Comparison of ENCODE assay signal across 19 cellular contexts in genomic region chr3:49924683-49925082, GRCh38. TPM values are rescaled to one million over a fixed set of nuclear protein-coding genes. Genes with fewer than 3 reads are reported as not detected.
A peak's percentile ranks its signal among the peaks of the same experiment; 100 is the strongest.
DNase-seq lines count a peak whose midpoint lies in the region; ATAC-seq, FAIRE-seq and TF ChIP-seq lines count a peak whose summit lies in the region.
"Had no signal": no experiment of that assay in that cellular context is flagged by ENCODE, and none has a peak within 500 bp of the region (broad histone marks: within the 10 kb centered on the region; RNA-seq: fewer than 3 reads in every experiment).

No MANE protein-coding gene starts in this region.

- DNase-seq in AG08396 (ENCODE audit: low spot score) (peak; percentile 59), HS-5 (ENCODE audit: low read depth) (peak; percentile 41), astrocyte (ENCODE audit: low read depth) (peak; percentile 77), foreskin keratinocyte (peak in 1 of 2 donors; percentile 83), DMS153 (lab: John Stamatoyannopoulos, UW) (no peak), anterior cingulate cortex (lab: John Stamatoyannopoulos, UW) (no peak)
- DNase-seq: activated CD4-positive, alpha-beta T cell treated with anti-CD3 and anti-CD28 coated beads, Interleukin-2, amount 50 U/mL, for 48 hours; activated effector memory CD4-positive, alpha-beta T cell treated with Interleukin-2 at 50 U/mL for 16 hours; BE2C; caudate nucleus; NCI-H1105 treated with DMSO at 0.1 percent for 48 hours; uterus had no signal

- H3K36me3 ChIP-seq in astrocyte (ENCODE audit: insufficient read depth, low read length), result no peaks in the 10 kb centered on the region
- H3K36me3 ChIP-seq: BE2C, uterus had no signal

- H3K4me1 ChIP-seq in astrocyte (ENCODE audit: insufficient read depth, low read length), result peaks cover 12% of the 10 kb centered on the region
- H3K4me1 ChIP-seq in foreskin keratinocyte, result peaks cover 5% of the 10 kb centered on the region
- H3K4me1 ChIP-seq: BE2C, uterus had no signal

- peak overlapping the region; percentile 34 for H3K27ac ChIP-seq in astrocyte (ENCODE audit: low read depth, low read length)
- no peak overlapping the region for H3K27ac ChIP-seq in foreskin keratinocyte
- H3K27ac ChIP-seq: parathyroid adenoma, uterus had no signal

- H3K9ac ChIP-seq in astrocyte (ENCODE audit: low read length), result no peak overlapping the region
- H3K9ac ChIP-seq: parathyroid adenoma had no signal

- H2AFZ ChIP-seq in astrocyte (ENCODE audit: low read depth, low read length), result peak overlapping the region; percentile 15
- H2AFZ ChIP-seq: parathyroid adenoma had no signal

- FAIRE-seq in astrocyte (lab: Jason Lieb, UNC), result peak; percentile 5

- H4K20me1 ChIP-seq in astrocyte (ENCODE audit: insufficient read depth, low read length), result no peaks in the 10 kb centered on the region

- no peaks in the 10 kb centered on the region for H3K27me3 Mint-ChIP-seq in astrocyte (ENCODE audit: low read depth, unreplicated experiment)

- peaks cover 14% of the 10 kb centered on the region for H3K79me2 ChIP-seq in astrocyte (ENCODE audit: insufficient read depth, low read length)

- peaks cover 10% of the 10 kb centered on the region for H3K4me1 Mint-ChIP-seq in astrocyte (ENCODE audit: low read depth, unreplicated experiment)

- H3K27ac Mint-ChIP-seq in astrocyte (ENCODE audit: unreplicated experiment), result no peak overlapping the region

- ATAC-seq in foreskin keratinocyte (peak; percentile 59), HG02798 (IDR thresholded peaks at IDR 0.05; ENCODE audit: poor library complexity, unreplicated experiment) (no peak), HG03457 (IDR thresholded peaks at IDR 0.05; ENCODE audit: unreplicated experiment) (no peak)
- ATAC-seq: Panc1 had no signal

- peaks cover under 1% of the 10 kb centered on the region for H3K36me3 Mint-ChIP-seq in astrocyte (ENCODE audit: low read depth, unreplicated experiment)

- no peaks in the 10 kb centered on the region for H3K9me3 Mint-ChIP-seq in astrocyte (ENCODE audit: unreplicated experiment)

- no peak overlapping the region for H3K4me3 Mint-ChIP-seq in astrocyte (ENCODE audit: unreplicated experiment)

- TF ChIP-seq CTCF in astrocyte (IDR thresholded peaks at IDR 0.05; ENCODE audit: insufficient read depth, low read depth, low read length) (no peak), foreskin keratinocyte (conservative IDR thresholded peaks at IDR 0.05) (no peak)

- no peaks in the 10 kb centered on the region for H3K27me3 ChIP-seq in astrocyte (ENCODE audit: insufficient read depth, low read length)
- no peaks in the 10 kb centered on the region for H3K27me3 ChIP-seq in foreskin keratinocyte
- H3K27me3 ChIP-seq: BE2C, uterus had no signal

- no peak overlapping the region for H3K4me3 ChIP-seq in astrocyte (ENCODE audit: insufficient read depth, low read depth, low read length)
- H3K4me3 ChIP-seq: uterus had no signal

- H3K9me3 ChIP-seq in astrocyte (ENCODE audit: insufficient read depth, low read depth, low read length), result no peaks in the 10 kb centered on the region
- H3K9me3 ChIP-seq: BE2C, uterus had no signal

- H3K4me2 ChIP-seq in astrocyte (ENCODE audit: low read length), result peak overlapping the region; percentile 47

RNA-seq across cellular contexts. Expression of gene MON1A, which starts 4.9 kb away (rescaled TPM):
- 12.4 and 15.2 TPM in 2 replicates for total RNA-seq in astrocyte
- 21.3 and 24.2 TPM in 2 replicates for total RNA-seq in foreskin keratinocyte
- polyA plus RNA-seq in foreskin keratinocyte, result 21.9 and 23.1 TPM in 2 replicates

RNA-seq across cellular contexts. Expression of gene RBM6, which starts 15.3 kb away (rescaled TPM):
- total RNA-seq in astrocyte (49.0 and 53.9 TPM in 2 replicates), foreskin keratinocyte (47.3 and 52.8 TPM in 2 replicates)
- 32.4 and 38.1 TPM in 2 replicates for polyA plus RNA-seq in foreskin keratinocyte

RNA-seq across cellular contexts. Expression of gene MST1R, which starts 21.0 kb away (rescaled TPM):
- total RNA-seq in astrocyte, result 0.46 and 0.57 TPM in 2 replicates
- 95.1 and 98.9 TPM in 2 replicates for total RNA-seq in foreskin keratinocyte
- polyA plus RNA-seq in foreskin keratinocyte, result 104 and 120 TPM in 2 replicates

RNA-seq across cellular contexts. Expression of gene CAMKV, which starts 55.0 kb away (rescaled TPM):
- total RNA-seq in astrocyte (0.22 and 0.45 TPM in 2 replicates), foreskin keratinocyte (not detected in 2 replicates)
- polyA plus RNA-seq in foreskin keratinocyte, result not detected in 2 replicates
- total RNA-seq: epithelial cell of proximal tubule, HT-29, NCI-H460 had no signal

Comparison
In these comparisons a context has a peak if more than half of its experiments do, and no peak if none do; other contexts are left out.
1. DNase-seq: peak in AG08396 (single experiment), HS-5 (single experiment) and astrocyte (single experiment); none in DMS153 (single experiment) and anterior cingulate cortex (0 of 58).
2. RNA of gene MST1R, which starts 21.0 kb away (total RNA-seq): 95.1 to 98.9 TPM in foreskin keratinocyte; 0.46 to 0.57 TPM in astrocyte; every median in the first group is over 10 times any median in the second.